Comparison of ENCODE assay signal across 16 cellular contexts in genomic region chr3:23750573-23751484, GRCh38. TPM values are rescaled to one million over a fixed set of nuclear protein-coding genes. Genes with fewer than 3 reads are reported as not detected.
A peak's percentile ranks its signal among the peaks of the same experiment; 100 is the strongest.
DNase-seq lines count a peak whose midpoint lies in the region; ATAC-seq and TF ChIP-seq lines count a peak whose summit lies in the region.
"Had no signal": no experiment of that assay in that cellular context is flagged by ENCODE, and none has a peak within 500 bp of the region (broad histone marks: within the 10 kb centered on the region; RNA-seq: fewer than 3 reads in every experiment).

No MANE protein-coding gene starts in this region.

- H2BK5ac ChIP-seq in neuronal stem cell (ENCODE audit: low read length): peak overlapping the region; percentile 17

- H3K4ac ChIP-seq in neuronal stem cell (ENCODE audit: low read length): no peak overlapping the region

- no peak overlapping the region for H2BK12ac ChIP-seq in neuronal stem cell (ENCODE audit: low read length)

- H3K9me3 Mint-ChIP-seq in GM23338 (no peaks in the 10 kb centered on the region; the same call in 2 of the 3 replicates), endothelial cell (ENCODE audit: unreplicated experiment) (no peaks in the 10 kb centered on the region)
- H3K9me3 Mint-ChIP-seq: activated naive CD4-positive, alpha-beta T cell treated with anti-CD3 and anti-CD28 coated beads, Interleukin-2, amount 50 U/mL, for 24 hours had no signal

- H4K20me1 ChIP-seq in GM23338 (replicated peaks; ENCODE audit: insufficient read depth): no peaks in the 10 kb centered on the region
- H4K20me1 ChIP-seq: BLaER1 had no signal

- no peaks in the 10 kb centered on the region for H3K79me1 ChIP-seq in neuronal stem cell (ENCODE audit: low read depth, low read length)

- no peak overlapping the region for H3K23ac ChIP-seq in neuronal stem cell (ENCODE audit: low read depth, low read length, poor library complexity)

- H3K9ac ChIP-seq in neuronal stem cell (ENCODE audit: low read depth, low read length, poor library complexity): no peak overlapping the region
- H3K9ac ChIP-seq: BLaER1 had no signal

- H3K27me3 ChIP-seq in GM23338 (ENCODE audit: insufficient read depth) (peaks cover 14% of the 10 kb centered on the region), neuronal stem cell (ENCODE audit: control insufficient read depth in 3 of 3, insufficient read depth in 3 of 3, low read depth in 1 of 3, low read length in 3 of 3) (no peaks in the 10 kb centered on the region)
- H3K27me3 ChIP-seq: BLaER1, brain microvascular endothelial cell, right lobe of liver, testis had no signal

- no CpG with 5 or more reads among the region's 16 CpGs for WGBS in neuronal stem cell (ENCODE audit: extremely low coverage in 2 of 2, insufficient read length in 2 of 2, insufficient replicate concordance in 1 of 2), 2 donors

- ATAC-seq in GM23338 (peak; percentile 43), HG03442 (IDR thresholded peaks at IDR 0.05; ENCODE audit: unreplicated experiment) (no peak)
- ATAC-seq: right lobe of liver had no signal

- peak overlapping the region; percentile 56 for H4K91ac ChIP-seq in neuronal stem cell (ENCODE audit: low read depth, low read length, poor library complexity)

- H3K79me2 ChIP-seq in GM23338 (replicated peaks; ENCODE audit: insufficient read depth): no peaks in the 10 kb centered on the region

- DNase-seq in GM23338 (ENCODE audit: low spot score): no peak
- peak; percentile 58 for DNase-seq in M059J (ENCODE audit: low read depth)
- DNase-seq in endothelial cell (ENCODE audit: low spot score): no peak
- no peak for DNase-seq in neuronal stem cell (ENCODE audit: low spot score)
- no peak for DNase-seq in NCI-H146 treated with DMSO at 0.1 percent for 48 hours (lab: John Stamatoyannopoulos, UW; ENCODE audit: unreplicated experiment)
- no peak for DNase-seq in activated CD4-positive, alpha-beta T cell treated with anti-CD3 and anti-CD28 coated beads, Interleukin-2, amount 50 U/mL, for 4 hours
- DNase-seq: activated CD4-positive, alpha-beta T cell treated with anti-CD3 and anti-CD28 coated beads for 4 hours; activated T-cell treated with anti-CD3 and anti-CD28 coated beads for 4 hours; DMS79 treated with DMSO at 0.1 percent for 48 hours; MV-4-11; right lobe of liver; testis had no signal

- peak overlapping the region; percentile 30 for H3K4me3 ChIP-seq in GM23338
- peak overlapping the region in 1 of 2 donors; percentile 29 for H3K4me3 ChIP-seq in neuronal stem cell (ENCODE audit: low read length in 2 of 2)
- H3K4me3 ChIP-seq: BLaER1, right lobe of liver, testis had no signal

- H3K4me1 Mint-ChIP-seq in GM23338 (peaks cover 47% of the 10 kb centered on the region), endothelial cell (ENCODE audit: unreplicated experiment) (peaks cover 44% of the 10 kb centered on the region)
- H3K4me1 Mint-ChIP-seq: activated naive CD4-positive, alpha-beta T cell treated with anti-CD3 and anti-CD28 coated beads, Interleukin-2, amount 50 U/mL, for 24 hours had no signal

- H2BK15ac ChIP-seq in neuronal stem cell (ENCODE audit: low read length): peak overlapping the region; percentile 6

- no peak overlapping the region for H3K14ac ChIP-seq in neuronal stem cell (ENCODE audit: low read length)

- H2BK120ac ChIP-seq in neuronal stem cell (ENCODE audit: low read depth, low read length): peak overlapping the region; percentile 22

- no peak overlapping the region for H4K8ac ChIP-seq in neuronal stem cell (ENCODE audit: low read depth, low read length)

- no peaks in the 10 kb centered on the region for H3K9me3 ChIP-seq in neuronal stem cell (replicated peaks in 1 of 2; ENCODE audit: control insufficient read depth in 2 of 2, insufficient read depth in 1 of 2, low read depth in 1 of 2, low read length in 2 of 2)
- H3K9me3 ChIP-seq: BLaER1, right lobe of liver, testis had no signal

- H3K27ac ChIP-seq in GM23338 (ENCODE audit: low read depth) (peak overlapping the region; percentile 55; the same call in 1 of the 2 replicates), neuronal stem cell (replicated peaks; ENCODE audit: low read length) (peak overlapping the region; percentile 54)
- H3K27ac ChIP-seq: BLaER1, brain microvascular endothelial cell, right lobe of liver, testis had no signal

- H3K4me3 Mint-ChIP-seq in GM23338 (peak overlapping the region; percentile 57), endothelial cell (ENCODE audit: unreplicated experiment) (peak overlapping the region; percentile 54)
- H3K4me3 Mint-ChIP-seq: activated naive CD4-positive, alpha-beta T cell treated with anti-CD3 and anti-CD28 coated beads, Interleukin-2, amount 50 U/mL, for 24 hours had no signal

- H3F3A ChIP-seq in GM23338 (replicated peaks; ENCODE audit: low read depth): no peaks in the 10 kb centered on the region

- H2AFZ ChIP-seq in GM23338 (peak overlapping the region; percentile 4; the same call in 1 of the 2 replicates), neuronal stem cell (ENCODE audit: low read length) (peak overlapping the region; percentile 76)

- H3K27me3 Mint-ChIP-seq in GM23338 (ENCODE audit: insufficient read depth, low read depth, poor library complexity): peaks cover 2% of the 10 kb centered on the region
- H3K27me3 Mint-ChIP-seq in endothelial cell (ENCODE audit: unreplicated experiment): peaks cover 5% of the 10 kb centered on the region
- H3K27me3 Mint-ChIP-seq: activated naive CD4-positive, alpha-beta T cell treated with anti-CD3 and anti-CD28 coated beads, Interleukin-2, amount 50 U/mL, for 24 hours had no signal

- H3K4me1 ChIP-seq in GM23338 (ENCODE audit: insufficient read depth) (peaks cover 46% of the 10 kb centered on the region), neuronal stem cell (ENCODE audit: control insufficient read depth in 2 of 2, insufficient read depth in 1 of 2, low read depth in 1 of 2, low read length in 2 of 2) (peaks cover 13 to 17% of the 10 kb centered on the region in 2 donors)
- H3K4me1 ChIP-seq: right lobe of liver had no signal

- TF ChIP-seq CTCF in GM23338 (conservative IDR thresholded peaks at IDR 0.05; ENCODE audit: low read depth in 2 of 2) (no peak), endothelial cell (IDR thresholded peaks at IDR 0.05; ENCODE audit: unreplicated experiment) (no peak)

- peak overlapping the region; percentile 91 for H3K18ac ChIP-seq in neuronal stem cell (ENCODE audit: low read length)

- H3K27ac Mint-ChIP-seq in GM23338 (peak overlapping the region; percentile 25), endothelial cell (ENCODE audit: unreplicated experiment) (peak overlapping the region; percentile 78)
- H3K27ac Mint-ChIP-seq: activated naive CD4-positive, alpha-beta T cell treated with anti-CD3 and anti-CD28 coated beads, Interleukin-2, amount 50 U/mL, for 24 hours had no signal

- H3K36me3 Mint-ChIP-seq in GM23338 (ENCODE audit: low read depth) (no peaks in the 10 kb centered on the region), endothelial cell (ENCODE audit: low read depth, unreplicated experiment) (no peaks in the 10 kb centered on the region)
- H3K36me3 Mint-ChIP-seq: activated naive CD4-positive, alpha-beta T cell treated with anti-CD3 and anti-CD28 coated beads, Interleukin-2, amount 50 U/mL, for 24 hours had no signal

- no peaks in the 10 kb centered on the region for H3K9me2 ChIP-seq in GM23338 (ENCODE audit: insufficient read depth)

- H3K4me2 ChIP-seq in GM23338 (peak overlapping the region; percentile 61), neuronal stem cell (ENCODE audit: insufficient read depth, low read length, poor library complexity, severe bottlenecking) (peak overlapping the region; percentile 50)
- H3K4me2 ChIP-seq: BLaER1 had no signal

- H3K36me3 ChIP-seq in GM23338 (ENCODE audit: insufficient read depth) (no peaks in the 10 kb centered on the region), neuronal stem cell (replicated peaks in 1 of 2; ENCODE audit: control insufficient read depth in 2 of 2, insufficient read depth in 2 of 2, low read length in 2 of 2) (no peaks in the 10 kb centered on the region)
- H3K36me3 ChIP-seq: BLaER1, brain microvascular endothelial cell, right lobe of liver had no signal

- H2AK5ac ChIP-seq in neuronal stem cell (ENCODE audit: low read depth, low read length): peak overlapping the region; percentile 37

TF ChIP-seq in GM23338, 12 proteins besides CTCF, POLR2A, EP300 and RAD21 (continues in another document):
- TF ChIP-seq ZNF114 (CRISPR knock-in tag; IDR thresholded peaks at IDR 0.05) (no peak), ETS1 (IDR thresholded peaks at IDR 0.05) (no peak), EZH2 (IDR thresholded peaks at IDR 0.05; ENCODE audit: low read depth, unreplicated experiment) (no peak)

RNA-seq across cellular contexts. Expression of gene UBE2E1, which starts 54.9 kb away (rescaled TPM):
- 113 and 120 TPM in 2 replicates for total RNA-seq in GM23338 (2014; rRNA removed; shearing (Covaris generic))
- 39.9 and 41.5 TPM in 2 replicates for polyA plus RNA-seq in GM23338 (2016; fragmentation: Nextera tagmentation; extraction: Ambion mirVana)
- total RNA-seq in M059J (2014; rRNA removed; shearing (Covaris generic)): 99.0 and 107 TPM in 2 replicates
- total RNA-seq in endothelial cell (ENCODE audit: unreplicated experiment): 129 TPM
- polyA plus RNA-seq in neuronal stem cell (2013, experiment 1 of 2): 320 TPM
- 317 TPM for polyA plus RNA-seq in neuronal stem cell (2013, experiment 2 of 2)
